10 cellular contexts compared by ENCODE assay signal in genomic region chr2:157784169-157784822, GRCh38.
DNase-seq lines count a peak whose midpoint lies in the region; ATAC-seq and TF ChIP-seq lines count a peak whose summit lies in the region.
"Had no signal": no experiment of that assay in that cellular context is flagged by ENCODE, and none has a peak within 500 bp of the region (broad histone marks: within the 10 kb centered on the region; RNA-seq: fewer than 3 reads in every experiment).

No MANE protein-coding gene starts in this region.

- DNase-seq in Daoy (ENCODE audit: low read depth) (peak; percentile 95), Peyer's patch (peak in 2 of 3 donors; percentile 80 to 83), osteoblast (ENCODE audit: insufficient read length, low spot score, missing footprints) (peak; percentile 62), type B pancreatic cell (ENCODE audit: extremely low spot score, unreplicated experiment) (no peak), HUDEP-2 (lab: John Stamatoyannopoulos, UW; ENCODE audit: unreplicated experiment in 76 of 76) (no peak)
- DNase-seq: activated B cell treated with CpG ODN at 0.5 μM for 24 hours, naive B cell had no signal

- no peak overlapping the region for H3K4me3 Mint-ChIP-seq in type B pancreatic cell
- H3K4me3 Mint-ChIP-seq: activated B cell treated with CpG ODN at 0.5 μM for 24 hours, naive B cell had no signal

- H3K4me1 Mint-ChIP-seq in type B pancreatic cell (ENCODE audit: unreplicated experiment) = peaks cover 8% of the 10 kb centered on the region
- H3K4me1 Mint-ChIP-seq: activated B cell treated with CpG ODN at 0.5 μM for 24 hours, naive B cell had no signal

- peaks cover 0 to 56% (median 1%) of the 10 kb centered on the region in 4 donors for H3K4me1 ChIP-seq in Peyer's patch
- peaks cover 31% of the 10 kb centered on the region for H3K4me1 ChIP-seq in osteoblast (ENCODE audit: insufficient read depth, low read length)

- no peaks in the 10 kb centered on the region for H3K27me3 Mint-ChIP-seq in type B pancreatic cell
- H3K27me3 Mint-ChIP-seq: activated B cell treated with CpG ODN at 0.5 μM for 24 hours, naive B cell had no signal

- H3K9me3 ChIP-seq in Peyer's patch (no peaks in the 10 kb centered on the region), osteoblast (ENCODE audit: low read depth, low read length) (no peaks in the 10 kb centered on the region)

- H3K4me3 ChIP-seq in Peyer's patch (peak overlapping the region in 2 of 4 donors; percentile 12 to 30), osteoblast (ENCODE audit: insufficient read depth, low read length) (peak overlapping the region; percentile 48)

- H3K79me2 ChIP-seq in osteoblast (ENCODE audit: insufficient read depth, low read length) = peaks cover 47% of the 10 kb centered on the region

- H3K27ac ChIP-seq in Peyer's patch = peak overlapping the region in 3 of 4 donors; percentile 34 to 85 (median 84)
- peak overlapping the region; percentile 69 for H3K27ac ChIP-seq in osteoblast (ENCODE audit: low read depth, low read length)

- H3K9me3 Mint-ChIP-seq in type B pancreatic cell = no peaks in the 10 kb centered on the region
- H3K9me3 Mint-ChIP-seq: activated B cell treated with CpG ODN at 0.5 μM for 24 hours, naive B cell had no signal

- H3K27ac Mint-ChIP-seq in type B pancreatic cell = no peak overlapping the region
- H3K27ac Mint-ChIP-seq: activated B cell treated with CpG ODN at 0.5 μM for 24 hours, naive B cell had no signal

- no peak overlapping the region for H2AFZ ChIP-seq in osteoblast (ENCODE audit: low read length)

- no peaks in the 10 kb centered on the region for H3K36me3 Mint-ChIP-seq in type B pancreatic cell

- ATAC-seq in esophagus mucosa = peak; percentile 90
- no peak for ATAC-seq in GM19395 (IDR thresholded peaks at IDR 0.05; ENCODE audit: unreplicated experiment)
- ATAC-seq in GM19455 (IDR thresholded peaks at IDR 0.05; ENCODE audit: unreplicated experiment) = no peak

- peak overlapping the region; percentile 75 for H3K4me2 ChIP-seq in osteoblast (ENCODE audit: insufficient read depth, low read length)

- peak; percentile 12 to 51 for TF ChIP-seq POLR2A in Peyer's patch (IDR thresholded peaks at IDR 0.05)

- H4K20me1 ChIP-seq in osteoblast (ENCODE audit: insufficient read depth, low read length) = peaks cover 63% of the 10 kb centered on the region

- H3K36me3 ChIP-seq in Peyer's patch = peaks cover 0 to 12% (median 0%) of the 10 kb centered on the region in 3 donors
- H3K36me3 ChIP-seq in osteoblast (ENCODE audit: insufficient read depth, low read length) = peaks cover 11% of the 10 kb centered on the region

- TF ChIP-seq CTCF in Peyer's patch (IDR thresholded peaks at IDR 0.05) (peak in 1 of 6 experiments; percentile 8), osteoblast (IDR thresholded peaks at IDR 0.05; ENCODE audit: extremely low read depth, low read depth, low read length) (no peak), type B pancreatic cell (conservative IDR thresholded peaks at IDR 0.05) (no peak)

- H3K27me3 ChIP-seq in Peyer's patch (no peaks in the 10 kb centered on the region), osteoblast (ENCODE audit: insufficient read depth, low read length) (no peaks in the 10 kb centered on the region)

Comparison
In these comparisons a context has a peak if more than half of its experiments do, and no peak if none do; other contexts are left out.
1. DNase-seq: peak in Daoy (single experiment), Peyer's patch (2 of 3) and osteoblast (single experiment); none in type B pancreatic cell (single experiment) and HUDEP-2 (0 of 76).